Comparison of ENCODE assay signal across 19 cellular contexts in the genomic region with DNA sequence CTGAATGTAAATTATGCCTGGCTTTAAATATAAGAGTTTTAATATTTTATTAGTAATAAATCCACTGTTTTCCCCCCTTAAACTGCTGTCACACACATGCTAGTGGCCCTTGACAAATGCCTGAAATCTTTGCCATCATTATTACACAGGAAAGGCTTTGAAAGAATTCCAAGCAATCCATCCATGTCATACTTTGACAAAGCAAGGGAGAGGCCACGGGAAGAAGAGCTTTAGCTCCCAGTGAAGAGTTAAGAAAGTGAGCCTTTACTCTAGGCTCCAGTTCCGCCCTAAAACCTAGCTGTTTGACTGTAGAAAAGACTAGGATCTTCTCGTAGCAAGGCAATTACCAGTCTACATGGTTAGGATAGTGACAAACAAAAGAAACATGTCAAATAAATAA.
DNase-seq lines count a peak whose midpoint lies in the region; ATAC-seq and TF ChIP-seq lines count a peak whose summit lies in the region.
"Had no signal": no experiment of that assay in that cellular context is flagged by ENCODE, and none has a peak within 500 bp of the region (broad histone marks: within the 10 kb centered on the region; RNA-seq: fewer than 3 reads in every experiment).

No MANE protein-coding gene starts in this region.

- H3K4me3 ChIP-seq in ascending aorta (peak overlapping the region; percentile 12 to 44), thoracic aorta (peak overlapping the region; percentile 65), left ventricle myocardium inferior (no peak overlapping the region), neural progenitor cell (no peak overlapping the region)
- H3K4me3 ChIP-seq: SK-N-MC had no signal

- ATAC-seq in thoracic aorta (ENCODE audit: insufficient number of reproducible peaks, low FRiP score, low read depth) = no peak
- ATAC-seq in effector memory CD8-positive, alpha-beta T cell (replicated peaks) = no peak
- ATAC-seq: HCT116 had no signal

- TF ChIP-seq CTCF in ascending aorta (IDR thresholded peaks at IDR 0.05) (no peak), thoracic aorta (IDR thresholded peaks at IDR 0.05) (no peak), left ventricle myocardium inferior (IDR thresholded peaks at IDR 0.05; ENCODE audit: borderline replicate concordance) (no peak), neural progenitor cell (IDR thresholded peaks at IDR 0.05) (no peak)

- no peak overlapping the region for H3K27ac Mint-ChIP-seq in effector memory CD8-positive, alpha-beta T cell
- no peak overlapping the region for H3K27ac Mint-ChIP-seq in neural progenitor cell

- H3K36me3 ChIP-seq in ascending aorta (no peaks in the 10 kb centered on the region), thoracic aorta (no peaks in the 10 kb centered on the region), left ventricle myocardium inferior (no peaks in the 10 kb centered on the region), neural progenitor cell (no peaks in the 10 kb centered on the region)

- no peaks in the 10 kb centered on the region for H3K9me3 Mint-ChIP-seq in effector memory CD8-positive, alpha-beta T cell
- H3K9me3 Mint-ChIP-seq in neural progenitor cell = no peaks in the 10 kb centered on the region

- H3K9me3 ChIP-seq in ascending aorta = no peaks in the 10 kb centered on the region
- no peaks in the 10 kb centered on the region for H3K9me3 ChIP-seq in thoracic aorta
- no peaks in the 10 kb centered on the region for H3K9me3 ChIP-seq in left ventricle myocardium inferior (replicated peaks)
- H3K9me3 ChIP-seq in neural progenitor cell (ENCODE audit: low read depth) = no peaks in the 10 kb centered on the region

- no peak overlapping the region for H3K9ac ChIP-seq in neural progenitor cell

- intact Hi-C loops in ascending aorta (cut with DNase I) = no loop called here
- intact Hi-C loops in left ventricle myocardium inferior (cut with micrococcal nuclease) = no loop called here

- H3K4me1 ChIP-seq in ascending aorta (peaks cover 0 to 14% of the 10 kb centered on the region in 2 donors), thoracic aorta (ENCODE audit: control insufficient read depth in 1 of 2, low read depth in 2 of 2) (peaks cover 27 to 31% of the 10 kb centered on the region in 2 donors), left ventricle myocardium inferior (no peaks in the 10 kb centered on the region), neural progenitor cell (no peaks in the 10 kb centered on the region)

- H3F3A ChIP-seq in neural progenitor cell (ENCODE audit: low read depth) = no peaks in the 10 kb centered on the region

- H3K27me3 ChIP-seq in ascending aorta (no peaks in the 10 kb centered on the region), thoracic aorta (replicated peaks; ENCODE audit: insufficient read depth) (no peaks in the 10 kb centered on the region), left ventricle myocardium inferior (ENCODE audit: low read depth) (no peaks in the 10 kb centered on the region), neural progenitor cell (no peaks in the 10 kb centered on the region)

- in situ Hi-C loops in Caki2 (cut with HindIII; ENCODE audit: low pct_unique_long_range_greater_than_20kb, low sequenced_read_pairs) = no loop called here

- DNase-seq in Caki2 (ENCODE audit: low read depth) = peak; percentile 42
- no peak for DNase-seq in ascending aorta (ENCODE audit: low spot score in 2 of 2)
- DNase-seq in kidney glomerular epithelial cell (lab: John Stamatoyannopoulos, UW) = peak; percentile 44
- no peak for DNase-seq in thoracic aorta (ENCODE audit: low spot score)
- DNase-seq in left ventricle myocardium inferior = no peak
- DNase-seq in effector memory CD8-positive, alpha-beta T cell = no peak
- no peak for DNase-seq in neural progenitor cell (ENCODE audit: low spot score)
- DNase-seq: DMS53, Karpas-422, NCI-H1092, NCI-H1417 treated with DMSO at 0.1 percent for 48 hours, NCI-H1694 treated with DMSO at 0.1 percent for 48 hours, NCI-H2081 treated with DMSO at 0.1 percent for 48 hours, NCI-H2171, NCI-H345, NCI-H510A treated with DMSO at 0.1 percent for 48 hours, SIG-M5 had no signal

- no peaks in the 10 kb centered on the region for H3K36me3 Mint-ChIP-seq in effector memory CD8-positive, alpha-beta T cell (ENCODE audit: insufficient read depth)
- no peaks in the 10 kb centered on the region for H3K36me3 Mint-ChIP-seq in neural progenitor cell

- no peak overlapping the region for H2AFZ ChIP-seq in neural progenitor cell (replicated peaks)

- H3K4me3 Mint-ChIP-seq in effector memory CD8-positive, alpha-beta T cell = no peak overlapping the region
- H3K4me3 Mint-ChIP-seq in neural progenitor cell = no peak overlapping the region

- H3K4me1 Mint-ChIP-seq in effector memory CD8-positive, alpha-beta T cell (ENCODE audit: low read depth in 2 of 2) = no peaks in the 10 kb centered on the region
- no peaks in the 10 kb centered on the region for H3K4me1 Mint-ChIP-seq in neural progenitor cell

- H3K79me2 ChIP-seq in neural progenitor cell (ENCODE audit: low read depth) = no peaks in the 10 kb centered on the region

- H3K4me2 ChIP-seq in neural progenitor cell = no peak overlapping the region

- H3K27ac ChIP-seq in ascending aorta (peak overlapping the region; percentile 77 to 85), thoracic aorta (peak overlapping the region; percentile 84 to 90), left ventricle myocardium inferior (replicated peaks) (no peak overlapping the region), neural progenitor cell (no peak overlapping the region)
- H3K27ac ChIP-seq: SK-N-MC had no signal

- no peaks in the 10 kb centered on the region for H4K20me1 ChIP-seq in neural progenitor cell (ENCODE audit: low read depth)

- H3K27me3 Mint-ChIP-seq in effector memory CD8-positive, alpha-beta T cell = no peaks in the 10 kb centered on the region
- H3K27me3 Mint-ChIP-seq in neural progenitor cell (ENCODE audit: insufficient read depth, low read depth) = no peaks in the 10 kb centered on the region

Comparison
In these comparisons a context has a peak if more than half of its experiments do, and no peak if none do; other contexts are left out.
1. DNase-seq: peak in Caki2 (single experiment) and kidney glomerular epithelial cell (single experiment); none in ascending aorta (0 of 2), thoracic aorta (single experiment), left ventricle myocardium inferior (single experiment), effector memory CD8-positive, alpha-beta T cell (0 of 3) and neural progenitor cell (single experiment).
2. H3K27ac ChIP-seq: peak in ascending aorta (2 of 2) and thoracic aorta (2 of 2); none in left ventricle myocardium inferior (single experiment) and neural progenitor cell (single experiment).
3. H3K4me3 ChIP-seq: peak in ascending aorta (2 of 2) and thoracic aorta (single experiment); none in left ventricle myocardium inferior (single experiment) and neural progenitor cell (single experiment).